In the genomic region with DNA sequence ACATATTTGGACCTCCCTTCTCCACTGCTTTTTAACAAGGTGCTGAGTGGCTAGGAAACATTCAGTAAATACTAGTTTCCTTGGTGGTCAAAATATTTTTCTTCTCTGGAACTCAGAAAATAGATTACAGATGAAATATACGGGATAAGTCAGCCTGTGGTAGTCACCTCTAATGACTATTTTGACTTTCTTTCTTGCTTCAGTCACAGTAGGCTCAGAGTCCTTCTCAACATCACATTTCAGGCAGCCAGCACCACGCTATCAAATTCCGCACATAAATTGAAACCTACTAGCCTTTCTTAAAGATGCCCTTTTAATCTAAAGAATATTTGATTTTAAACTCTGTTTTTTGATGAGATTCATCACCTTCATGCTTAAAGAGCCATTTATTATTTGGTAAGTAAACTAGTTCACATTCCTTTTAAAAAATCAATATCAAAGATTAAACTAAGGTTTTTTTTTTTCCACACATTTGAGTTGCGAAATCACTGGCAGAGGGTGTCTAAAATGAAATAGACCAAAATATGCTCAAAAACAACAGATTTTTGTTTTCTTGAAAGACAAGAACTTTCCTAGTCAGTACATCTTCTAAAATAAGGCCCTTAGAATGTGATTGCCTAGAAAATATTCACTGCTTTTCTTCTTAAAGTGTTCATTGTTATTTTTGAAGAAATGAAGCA, we compare ENCODE assay signal across 18 cellular contexts.
A peak's percentile ranks its signal among the peaks of the same experiment; 100 is the strongest.
DNase-seq lines count a peak whose midpoint lies in the region; ATAC-seq, FAIRE-seq and TF ChIP-seq lines count a peak whose summit lies in the region.
"Had no signal": no experiment of that assay in that cellular context is flagged by ENCODE, and none has a peak within 500 bp of the region (broad histone marks: within the 10 kb centered on the region; RNA-seq: fewer than 3 reads in every experiment).

No MANE protein-coding gene starts in this region.

- 21% methylated on average over 4 of the region's 4 CpGs for WGBS in right lobe of liver (ENCODE audit: insufficient coverage, low coverage, low lambda C conversion rate, missing lambda C conversion rate)
- 45 to 65% (median 52%) methylated on average over 4 of the region's 4 CpGs for WGBS in small intestine, 3 donors

- no peak overlapping the region for H3K27ac ChIP-seq in right lobe of liver
- H3K27ac ChIP-seq in small intestine (ENCODE audit: low read depth in 1 of 2, low read length in 1 of 2) = no peak overlapping the region

- TF ChIP-seq CTCF in glutamatergic neuron (IDR thresholded peaks at IDR 0.05; ENCODE audit: partially characterized antibody, unreplicated experiment) = no peak
- no peak for TF ChIP-seq CTCF in right lobe of liver (IDR thresholded peaks at IDR 0.05)

- H3K4me3 Mint-ChIP-seq in glutamatergic neuron (ENCODE audit: unreplicated experiment) = peak overlapping the region; percentile 1
- H3K4me3 Mint-ChIP-seq: CD4-positive, CD25-positive, alpha-beta regulatory T cell; CD8-positive, alpha-beta memory T cell; H9 had no signal

- H3K9ac ChIP-seq in adipocyte (ENCODE audit: low read length) = no peak overlapping the region

- H3K4me1 ChIP-seq in adipocyte (ENCODE audit: control insufficient read depth, insufficient read depth, low read length) (no peaks in the 10 kb centered on the region), right lobe of liver (no peaks in the 10 kb centered on the region), small intestine (ENCODE audit: control insufficient read depth in 2 of 2, insufficient read depth in 1 of 2, low read depth in 1 of 2, low read length in 1 of 2) (no peaks in the 10 kb centered on the region)
- H3K4me1 ChIP-seq: BE2C had no signal

- FAIRE-seq in small intestine (lab: Jason Lieb, UNC) = no peak
- FAIRE-seq: GM12878 had no signal

- intact Hi-C loops in right lobe of liver (cut with DNase I) = no loop called here

- peak in 3 of 4 donors; percentile 45 to 81 (median 46) for ATAC-seq in right lobe of liver
- ATAC-seq: GM12878 had no signal

- DNase-seq in adipocyte (ENCODE audit: low read depth) (peak; percentile 37), glutamatergic neuron (no peak), right lobe of liver (no peak), foreskin melanocyte (no peak), NCI-H446 (lab: John Stamatoyannopoulos, UW) (no peak), small intestine (no peak)
- DNase-seq: BE2C; C1 segment of cervical spinal cord; CD4-positive, CD25-positive, alpha-beta regulatory T cell; CD8-positive, alpha-beta memory T cell; COR-L47; DMS 273 treated with DMSO at 0.1 percent for 48 hours; DMS53; DND-41; EL; GOT3; H9 had no signal

- H3K27ac Mint-ChIP-seq in glutamatergic neuron (ENCODE audit: unreplicated experiment) = peak overlapping the region; percentile 82
- H3K27ac Mint-ChIP-seq: CD4-positive, CD25-positive, alpha-beta regulatory T cell; CD8-positive, alpha-beta memory T cell; H9 had no signal

- H3K27me3 Mint-ChIP-seq in glutamatergic neuron (ENCODE audit: unreplicated experiment) = peaks cover 8% of the 10 kb centered on the region
- H3K27me3 Mint-ChIP-seq: CD4-positive, CD25-positive, alpha-beta regulatory T cell; CD8-positive, alpha-beta memory T cell had no signal

- no peaks in the 10 kb centered on the region for H3K36me3 Mint-ChIP-seq in glutamatergic neuron (ENCODE audit: unreplicated experiment)
- H3K36me3 Mint-ChIP-seq: CD4-positive, CD25-positive, alpha-beta regulatory T cell; CD8-positive, alpha-beta memory T cell had no signal

- H3K4me1 Mint-ChIP-seq in glutamatergic neuron (ENCODE audit: low read depth, unreplicated experiment) = peaks cover 65% of the 10 kb centered on the region
- H3K4me1 Mint-ChIP-seq: CD4-positive, CD25-positive, alpha-beta regulatory T cell; CD8-positive, alpha-beta memory T cell had no signal

- H3K9me3 Mint-ChIP-seq in glutamatergic neuron (ENCODE audit: unreplicated experiment) = peaks cover 8% of the 10 kb centered on the region
- H3K9me3 Mint-ChIP-seq: H9 had no signal

- H3K27me3 ChIP-seq in adipocyte (replicated peaks; ENCODE audit: control insufficient read depth, insufficient read depth, low read length) (no peaks in the 10 kb centered on the region), right lobe of liver (no peaks in the 10 kb centered on the region), small intestine (ENCODE audit: control insufficient read depth in 2 of 2, insufficient read depth in 2 of 2, low read length in 2 of 2) (no peaks in the 10 kb centered on the region)
- H3K27me3 ChIP-seq: BE2C had no signal

- TF ChIP-seq POLR2A in right lobe of liver (IDR thresholded peaks at IDR 0.05) = no peak

- H3K4me3 ChIP-seq in adipocyte (ENCODE audit: low read length) = no peak overlapping the region
- H3K4me3 ChIP-seq in right lobe of liver = no peak overlapping the region
- H3K4me3 ChIP-seq in small intestine (ENCODE audit: low read depth in 1 of 2, low read length in 2 of 2) = no peak overlapping the region
- H3K4me3 ChIP-seq: GM12878 had no signal

- H3K36me3 ChIP-seq in adipocyte (ENCODE audit: control insufficient read depth, insufficient read depth, low read length, severe bottlenecking) (no peaks in the 10 kb centered on the region), right lobe of liver (no peaks in the 10 kb centered on the region), small intestine (ENCODE audit: control insufficient read depth in 2 of 2, insufficient read depth in 2 of 2, low read length in 2 of 2) (no peaks in the 10 kb centered on the region)
- H3K36me3 ChIP-seq: BE2C had no signal

- no peaks in the 10 kb centered on the region for H3K9me3 ChIP-seq in adipocyte (ENCODE audit: control insufficient read depth, low read length)
- H3K9me3 ChIP-seq in right lobe of liver = no peaks in the 10 kb centered on the region
- no peaks in the 10 kb centered on the region for H3K9me3 ChIP-seq in small intestine (ENCODE audit: control insufficient read depth, low read depth)
- H3K9me3 ChIP-seq: BE2C had no signal
